Comparison of ENCODE assay signal across 16 cellular contexts in the genomic region with DNA sequence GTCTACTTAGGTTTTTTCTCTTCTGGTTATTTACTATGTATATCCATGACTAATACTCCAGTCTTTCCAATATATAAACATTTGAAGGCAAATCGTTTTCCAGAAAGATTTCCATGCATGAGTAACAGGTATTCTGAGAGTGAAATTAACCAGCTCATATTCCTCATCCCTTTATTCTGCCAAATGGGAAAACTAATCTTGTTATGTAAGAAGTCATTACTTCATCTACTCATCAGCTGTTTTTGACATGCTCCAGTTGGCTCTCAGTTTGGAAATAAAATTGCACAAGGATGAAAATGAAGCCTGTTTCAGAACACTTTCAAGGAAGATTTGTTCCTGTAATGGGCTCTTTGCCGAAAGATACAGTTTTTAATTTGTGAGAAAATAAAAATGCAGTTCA.
"Had no signal": no experiment of that assay in that cellular context is flagged by ENCODE, and none has a peak within 500 bp of the region (broad histone marks: within the 10 kb centered on the region; RNA-seq: fewer than 3 reads in every experiment).

No MANE protein-coding gene starts in this region.

- H3K9me3 Mint-ChIP-seq: nephron progenitor cell; stimulated activated naive B cell treated with anti-CD40 and anti-IgM and Interleukin-4, amounts not matched to agents 10 μg/mL and 1 μg/mL and 100 μg/mL, for 72 hours had no signal

- DNase-seq: activated CD4-positive, alpha-beta T cell treated with anti-CD3 and anti-CD28 coated beads, Interleukin-2, amount 50 U/mL, for 4 hours; activated effector memory CD4-positive, alpha-beta T cell treated with anti-CD3 and anti-CD28 coated beads, Interleukin-2, amount 50 U/mL, for 16 hours; activated T-cell treated with anti-CD3 and anti-CD28 coated beads, Interleukin-2, amount 50 U/mL, for 4 hours; colonic mucosa; glutamatergic neuron; immature natural killer cell; left colon; mesenchymal stem cell; nephron progenitor cell; sigmoid colon; stimulated activated CD4-positive, alpha-beta T cell treated with anti-CD3 and anti-CD28 coated beads, Interleukin-2, amount 100 ng/mL, for 24 hours; stimulated activated naive B cell treated with anti-CD40 and anti-IgM and Interleukin-4, amounts not matched to agents 10 μg/mL and 1 μg/mL and 100 μg/mL, for 72 hours; trophoblast cell had no signal

- H3K4me1 ChIP-seq: colonic mucosa had no signal

- H3K27ac ChIP-seq: colonic mucosa, sigmoid colon had no signal

- H3K4me1 Mint-ChIP-seq: immature natural killer cell; nephron progenitor cell; stimulated activated naive B cell treated with anti-CD40 and anti-IgM and Interleukin-4, amounts not matched to agents 10 μg/mL and 1 μg/mL and 100 μg/mL, for 72 hours had no signal

- H3K27ac Mint-ChIP-seq: activated naive CD8-positive, alpha-beta T cell; immature natural killer cell; nephron progenitor cell; stimulated activated naive B cell treated with anti-CD40 and anti-IgM and Interleukin-4, amounts not matched to agents 10 μg/mL and 1 μg/mL and 100 μg/mL, for 72 hours; T-helper 2 cell treated with Interferon-gamma antibody and Interleukin-4, amounts not matched to agents 5 μg/mL and 100 μg/mL, for 36 hours had no signal

- H3K9me3 ChIP-seq: colonic mucosa, sigmoid colon had no signal

- H3K4me3 Mint-ChIP-seq: activated naive CD8-positive, alpha-beta T cell; activated T-cell treated with anti-CD3 and anti-CD28 coated beads, Interleukin-2, amount 50 U/mL, for 4 hours; immature natural killer cell; nephron progenitor cell; stimulated activated naive B cell treated with anti-CD40 and anti-IgM and Interleukin-4, amounts not matched to agents 10 μg/mL and 1 μg/mL and 100 μg/mL, for 72 hours; T-helper 2 cell treated with Interferon-gamma antibody and Interleukin-4, amounts not matched to agents 5 μg/mL and 100 μg/mL, for 36 hours had no signal

- H3K36me3 Mint-ChIP-seq: activated naive CD8-positive, alpha-beta T cell; immature natural killer cell; stimulated activated naive B cell treated with anti-CD40 and anti-IgM and Interleukin-4, amounts not matched to agents 10 μg/mL and 1 μg/mL and 100 μg/mL, for 72 hours had no signal

- H3K27me3 ChIP-seq: colonic mucosa, sigmoid colon had no signal

- H3K36me3 ChIP-seq: colonic mucosa, sigmoid colon had no signal

- ATAC-seq: activated CD4-positive, CD25-positive, alpha-beta regulatory T cell treated with anti-CD3 and anti-CD28 coated beads, Interleukin-2, amount 50 U/mL, for 24 hours; activated T-cell treated with anti-CD3 and anti-CD28 coated beads, Interleukin-2, amount 50 U/mL, for 4 hours; left colon; stimulated activated naive B cell treated with anti-CD40 and anti-IgM and Interleukin-4, amounts not matched to agents 10 μg/mL and 1 μg/mL and 100 μg/mL, for 72 hours had no signal

- H3K4me3 ChIP-seq: colonic mucosa, sigmoid colon had no signal

- H3K27me3 Mint-ChIP-seq: activated naive CD8-positive, alpha-beta T cell; stimulated activated naive B cell treated with anti-CD40 and anti-IgM and Interleukin-4, amounts not matched to agents 10 μg/mL and 1 μg/mL and 100 μg/mL, for 72 hours had no signal
